Comparison of ENCODE assay signal across 2 cellular contexts in genomic region chr11:77819921-77820564, GRCh38.
TF ChIP-seq lines count a peak whose summit lies in the region.

No MANE protein-coding gene starts in this region.

TF ChIP-seq in HEK293T, 16 proteins besides CTCF, POLR2A, EP300 and RAD21 (continued from another document):
- TF ChIP-seq PKNOX1 (IDR thresholded peaks at IDR 0.05) (no peak), BHLHE40 (IDR thresholded peaks at IDR 0.05; ENCODE audit: borderline replicate concordance) (no peak), FOXM1 (IDR thresholded peaks at IDR 0.05; ENCODE audit: borderline replicate concordance) (no peak), FOXK2 (IDR thresholded peaks at IDR 0.05) (no peak), SUZ12 (IDR thresholded peaks at IDR 0.05) (no peak), NFRKB (IDR thresholded peaks at IDR 0.05) (no peak)

TF ChIP-seq in H1, 55 proteins besides CTCF, POLR2A, EP300 and RAD21 (continued from another document):
- no peak for TF ChIP-seq E2F6 (IDR thresholded peaks at IDR 0.05)
